ENCODE assay signal across 23 cellular contexts in genomic region chr2:177631702-177632101, GRCh38.
"Had no signal": no experiment of that assay in that cellular context is flagged by ENCODE, and none has a peak within 500 bp of the region (broad histone marks: within the 10 kb centered on the region; RNA-seq: fewer than 3 reads in every experiment).

No MANE protein-coding gene starts in this region.

- H3K4me1 Mint-ChIP-seq: immature natural killer cell had no signal

- ATAC-seq: foreskin keratinocyte, gastroesophageal sphincter, heart left ventricle, left cardiac atrium, left lung, left ventricle myocardium superior, lower lobe of right lung, mucosa of descending colon had no signal

- H2AFZ ChIP-seq: hepatocyte had no signal

- H3K9me3 Mint-ChIP-seq: immature natural killer cell, mesothelial cell of epicardium had no signal

- H3K4me1 ChIP-seq: foreskin keratinocyte, gastroesophageal sphincter, left lung, lower lobe of right lung had no signal

- DNase-seq: dermis blood vessel endothelial cell; effector CD4-positive, alpha-beta T cell; effector memory CD4-positive, alpha-beta T cell; foreskin keratinocyte; heart left ventricle; immature natural killer cell; left cardiac atrium; left lung; left ventricle myocardium superior; lower lobe of right lung; mesenchymal stem cell; mucosa of descending colon; naive B cell had no signal

- H3K4me3 Mint-ChIP-seq: immature natural killer cell, mesothelial cell of epicardium, naive B cell had no signal

- H3K27me3 ChIP-seq: dorsolateral prefrontal cortex, foreskin keratinocyte, hepatocyte had no signal

- H3K4me3 ChIP-seq: coronary artery, dorsolateral prefrontal cortex, esophagus muscularis mucosa, gastroesophageal sphincter, heart left ventricle, hepatocyte, left lung, lower lobe of right lung, mucosa of descending colon had no signal

- FAIRE-seq: endothelial cell of umbilical vein, frontal cortex, islet of Langerhans, keratinocyte had no signal

- H3K27ac ChIP-seq: coronary artery, esophagus muscularis mucosa, foreskin keratinocyte, gastroesophageal sphincter, hepatocyte, left lung, lower lobe of right lung had no signal

- H3K36me3 Mint-ChIP-seq: immature natural killer cell, naive B cell had no signal

- H3K36me3 ChIP-seq: esophagus muscularis mucosa, gastroesophageal sphincter, heart left ventricle, left lung, lower lobe of right lung had no signal

- H3K4me2 ChIP-seq: hepatocyte had no signal

- H3K9me3 ChIP-seq: esophagus muscularis mucosa, gastroesophageal sphincter, heart left ventricle, left lung, lower lobe of right lung, mucosa of descending colon had no signal

- H3K27ac Mint-ChIP-seq: immature natural killer cell, naive B cell had no signal

- H3K79me2 ChIP-seq: hepatocyte had no signal
